Comparison of ENCODE assay signal across 20 cellular contexts in genomic region chr2:98899041-98899702, GRCh38. TPM values are rescaled to one million over a fixed set of nuclear protein-coding genes. Genes with fewer than 3 reads are reported as not detected.
A peak's percentile ranks its signal among the peaks of the same experiment; 100 is the strongest.
DNase-seq lines count a peak whose midpoint lies in the region; ATAC-seq, FAIRE-seq and TF ChIP-seq lines count a peak whose summit lies in the region.
"Had no signal": no experiment of that assay in that cellular context is flagged by ENCODE, and none has a peak within 500 bp of the region (broad histone marks: within the 10 kb centered on the region; RNA-seq: fewer than 3 reads in every experiment).

No MANE protein-coding gene starts in this region.

- H3K36me3 ChIP-seq in left lung = no peaks in the 10 kb centered on the region
- H3K36me3 ChIP-seq: MG63, pancreas had no signal

- no peaks in the 10 kb centered on the region for H3K9me3 Mint-ChIP-seq in stimulated activated naive CD8-positive, alpha-beta T cell treated with anti-CD3 and anti-CD28 coated beads, Interleukin-15, Interleukin-2, amounts not matched to agents 100 ng/mL and 50 ng/mL, for 24 hours
- H3K9me3 Mint-ChIP-seq: activated T-cell treated with anti-CD3 and anti-CD28 coated beads, Interleukin-2, amount 50 U/mL, for 24 hours had no signal

- intact Hi-C loops in left lung (cut with DNase I) = no loop called here

- no peaks in the 10 kb centered on the region for H3K9me3 ChIP-seq in left lung
- H3K9me3 ChIP-seq: body of pancreas, MG63, pancreas had no signal

- H3K36me3 Mint-ChIP-seq in stimulated activated naive CD8-positive, alpha-beta T cell treated with anti-CD3 and anti-CD28 coated beads, Interleukin-15, Interleukin-2, amounts not matched to agents 100 ng/mL and 50 ng/mL, for 24 hours (ENCODE audit: low read depth) = no peaks in the 10 kb centered on the region
- H3K36me3 Mint-ChIP-seq: activated naive CD8-positive, alpha-beta T cell had no signal

- no peak for ATAC-seq in stimulated activated naive CD8-positive, alpha-beta T cell treated with anti-CD3 and anti-CD28 coated beads, Interleukin-15, Interleukin-2, amounts not matched to agents 100 U/mL and 50 U/mL, for 24 hours
- ATAC-seq in left lung = peak; percentile 76
- no peak for ATAC-seq in GM21390 (IDR thresholded peaks at IDR 0.05; ENCODE audit: unreplicated experiment)
- ATAC-seq: body of pancreas had no signal

- no peak overlapping the region for H3K4me3 ChIP-seq in left lung
- H3K4me3 ChIP-seq: body of pancreas, MG63, pancreas had no signal

- peak; percentile 53 for FAIRE-seq in urothelium cell line (lab: Jason Lieb, UNC)
- FAIRE-seq: pancreas had no signal

- no peaks in the 10 kb centered on the region for H3K27me3 Mint-ChIP-seq in stimulated activated naive CD8-positive, alpha-beta T cell treated with anti-CD3 and anti-CD28 coated beads, Interleukin-15, Interleukin-2, amounts not matched to agents 100 ng/mL and 50 ng/mL, for 24 hours
- H3K27me3 Mint-ChIP-seq: activated naive CD8-positive, alpha-beta T cell; activated T-cell treated with anti-CD3 and anti-CD28 coated beads, Interleukin-2, amount 50 U/mL, for 24 hours had no signal

- no peaks in the 10 kb centered on the region for H3K27me3 ChIP-seq in left lung
- H3K27me3 ChIP-seq: body of pancreas, MG63, pancreas had no signal

- H3K4me1 ChIP-seq in left lung = no peaks in the 10 kb centered on the region
- H3K4me1 ChIP-seq: body of pancreas, pancreas had no signal

- no peak overlapping the region for H3K4me3 Mint-ChIP-seq in stimulated activated naive CD8-positive, alpha-beta T cell treated with anti-CD3 and anti-CD28 coated beads, Interleukin-15, Interleukin-2, amounts not matched to agents 100 ng/mL and 50 ng/mL, for 24 hours
- H3K4me3 Mint-ChIP-seq: activated naive CD8-positive, alpha-beta T cell; activated T-cell treated with anti-CD3 and anti-CD28 coated beads, Interleukin-2, amount 50 U/mL, for 24 hours had no signal

- no peak for TF ChIP-seq CTCF in left lung (IDR thresholded peaks at IDR 0.05)

- peak overlapping the region; percentile 26 for H3K27ac Mint-ChIP-seq in stimulated activated naive CD8-positive, alpha-beta T cell treated with anti-CD3 and anti-CD28 coated beads, Interleukin-15, Interleukin-2, amounts not matched to agents 100 ng/mL and 50 ng/mL, for 24 hours
- H3K27ac Mint-ChIP-seq: activated naive CD8-positive, alpha-beta T cell; activated T-cell treated with anti-CD3 and anti-CD28 coated beads, Interleukin-2, amount 50 U/mL, for 24 hours had no signal

- no peaks in the 10 kb centered on the region for H3K4me1 Mint-ChIP-seq in stimulated activated naive CD8-positive, alpha-beta T cell treated with anti-CD3 and anti-CD28 coated beads, Interleukin-15, Interleukin-2, amounts not matched to agents 100 ng/mL and 50 ng/mL, for 24 hours (ENCODE audit: low read depth)

- no peak overlapping the region for H3K27ac ChIP-seq in left lung
- H3K27ac ChIP-seq: body of pancreas, pancreas had no signal

- no peak for DNase-seq in stimulated activated naive CD8-positive, alpha-beta T cell treated with anti-CD3 and anti-CD28 coated beads, Interleukin-15, Interleukin-2, amounts not matched to agents 100 U/mL and 50 U/mL, for 24 hours
- peak; percentile 20 for DNase-seq in NCI-H345 treated with DMSO at 0.1 percent for 48 hours (lab: John Stamatoyannopoulos, UW; ENCODE audit: unreplicated experiment)
- DNase-seq in left lung = peak in 1 of 2 donors; percentile 55
- DNase-seq in urothelium cell line (ENCODE audit: low spot score) = no peak
- DNase-seq in stimulated activated CD4-positive, alpha-beta T cell treated with anti-CD3 and anti-CD28 coated beads, Interleukin-4, amount 100 ng/mL, for 1 hour = no peak
- no peak for DNase-seq in effector CD8-positive, alpha-beta T cell (lab: John Stamatoyannopoulos, UW)
- DNase-seq: activated CD4-positive, alpha-beta T cell treated with anti-CD3 and anti-CD28 coated beads, Interleukin-2, amount 50 U/mL, for 1 hour; activated T-cell treated with anti-CD3 and anti-CD28 coated beads, Interleukin-2, amount 50 U/mL, for 24 hours; body of pancreas; dermis blood vessel endothelial cell; erythroblast; H7; IMR-90; MG63; NCI-H2081 treated with DMSO at 0.1 percent for 48 hours; pancreas; SW 1271 had no signal

RNA-seq across cellular contexts. Expression of gene CRACDL, which starts 36.9 kb away (rescaled TPM):
- total RNA-seq in left lung = 10 to 100 TPM; 14.1 to 15.2 TPM
- total RNA-seq: IMR-90 had no signal
